13 cellular contexts compared by ENCODE assay signal in the genomic region with DNA sequence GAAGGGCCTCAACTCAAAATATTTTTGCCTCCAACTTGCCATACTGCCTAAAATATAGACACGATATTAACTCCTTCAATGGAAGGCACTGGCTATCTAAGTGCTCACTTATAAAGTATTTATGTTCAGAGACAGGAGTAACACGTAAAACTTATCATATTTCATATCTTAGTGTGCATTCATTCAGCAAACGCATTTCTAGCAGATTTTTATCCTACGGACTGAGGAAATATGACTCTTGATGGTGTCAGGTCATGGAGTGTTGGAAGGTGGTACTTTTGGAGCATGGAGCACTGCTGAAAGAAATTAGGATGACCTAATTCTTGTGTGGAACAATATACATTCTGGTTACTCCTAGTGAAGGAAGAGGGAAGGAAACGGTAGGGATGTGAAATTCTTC.
"Had no signal": no experiment of that assay in that cellular context is flagged by ENCODE, and none has a peak within 500 bp of the region (broad histone marks: within the 10 kb centered on the region; RNA-seq: fewer than 3 reads in every experiment).

No MANE protein-coding gene starts in this region.

- ATAC-seq: heart right ventricle; naive thymus-derived CD8-positive, alpha-beta T cell had no signal

- DNase-seq: activated CD4-positive, alpha-beta T cell treated with anti-CD3 and anti-CD28 coated beads, Interleukin-2, amount 50 U/mL, for 4 hours; central memory CD4-positive, alpha-beta T cell; heart right ventricle; naive thymus-derived CD8-positive, alpha-beta T cell; posterior cingulate gyrus; sigmoid colon; spleen; stimulated activated CD8-positive, alpha-beta memory T cell treated with anti-CD3 and anti-CD28 coated beads, Interleukin-4, amount 100 ng/mL, for 48 hours; stimulated activated naive CD4-positive, alpha-beta T cell; upper lobe of right lung had no signal

- H3K27me3 Mint-ChIP-seq: activated naive CD8-positive, alpha-beta T cell had no signal

- H3K36me3 ChIP-seq: colonic mucosa, heart right ventricle, sigmoid colon, spleen, upper lobe of right lung had no signal

- H3K27ac ChIP-seq: heart right ventricle, sigmoid colon, spleen, upper lobe of right lung, VCaP had no signal

- H3K27me3 ChIP-seq: colonic mucosa, heart right ventricle, sigmoid colon, spleen, upper lobe of right lung had no signal

- H3K4me3 ChIP-seq: colonic mucosa, heart right ventricle, sigmoid colon, spleen, upper lobe of right lung had no signal

- H3K9me3 ChIP-seq: colonic mucosa, heart right ventricle, sigmoid colon, spleen, upper lobe of right lung had no signal

- H3K4me1 ChIP-seq: colonic mucosa, heart right ventricle, sigmoid colon, spleen, upper lobe of right lung had no signal

- H3K4me3 Mint-ChIP-seq: activated naive CD8-positive, alpha-beta T cell; naive thymus-derived CD8-positive, alpha-beta T cell had no signal

- H3K9me3 Mint-ChIP-seq: naive thymus-derived CD8-positive, alpha-beta T cell had no signal

- H3K27ac Mint-ChIP-seq: activated naive CD8-positive, alpha-beta T cell; naive thymus-derived CD8-positive, alpha-beta T cell had no signal
